Comparison of ENCODE assay signal across 8 cellular contexts in the genomic region with DNA sequence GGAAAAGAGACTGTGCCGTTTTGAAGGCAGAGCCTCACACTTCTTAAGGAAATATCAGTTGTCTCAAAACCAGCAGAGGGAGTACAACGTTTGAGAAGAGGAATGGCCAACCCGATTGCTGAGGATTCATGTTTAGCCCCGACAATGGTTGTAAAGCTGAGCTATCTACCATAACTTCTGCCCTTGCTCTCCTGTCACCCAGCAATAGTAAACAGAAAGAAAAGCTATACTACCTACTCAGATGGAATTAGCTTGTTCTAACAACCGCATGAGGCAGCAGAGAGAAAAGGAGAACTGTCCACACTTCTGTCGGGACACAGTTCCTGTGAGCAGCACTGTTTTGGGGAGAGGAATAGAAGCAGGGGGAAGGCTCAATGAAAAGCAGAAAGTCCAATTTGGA.
A peak's percentile ranks its signal among the peaks of the same experiment; 100 is the strongest.
DNase-seq lines count a peak whose midpoint lies in the region; ATAC-seq and TF ChIP-seq lines count a peak whose summit lies in the region.

No MANE protein-coding gene starts in this region.

- H3K36me3 ChIP-seq in spleen: peaks cover 0 to 91% (median 18%) of the 10 kb centered on the region in 6 donors

- H3K9me3 ChIP-seq in spleen: no peaks in the 10 kb centered on the region

- peak overlapping the region; percentile 41 to 79 (median 74) for H3K27ac ChIP-seq in spleen

- peak; percentile 67 for DNase-seq in Caki2 (ENCODE audit: low read depth)
- peak; percentile 75 for DNase-seq in astrocyte of the spinal cord (ENCODE audit: low read depth, low spot score)
- DNase-seq in iPS-NIHi7 (ENCODE audit: extremely low spot score): peak; percentile 46
- DNase-seq in spleen: no peak
- DNase-seq in DMS79 treated with DMSO at 0.1 percent for 48 hours (lab: John Stamatoyannopoulos, UW): no peak
- DNase-seq in UCSD-AML1 (lab: John Stamatoyannopoulos, UW; ENCODE audit: unreplicated experiment): no peak

- intact Hi-C loops in spleen (cut with DNase I; ENCODE audit: low total_unique reads): no loop called here

- in situ Hi-C loops in Caki2 (cut with HindIII; ENCODE audit: low pct_unique_long_range_greater_than_20kb, low sequenced_read_pairs) (no loop called here), astrocyte of the spinal cord (cut with HindIII; ENCODE audit: low sequenced_read_pairs) (no loop called here)

- WGBS in spleen, 5 donors: 8 to 17% (median 14%) methylated on average over 6 of the region's 6 CpGs

- peak; percentile 52; the same call in 1 of the 2 replicates for TF ChIP-seq CTCF in LNCAP (IDR thresholded peaks at IDR 0.05)
- peak; percentile 63 for TF ChIP-seq CTCF in astrocyte of the spinal cord (IDR thresholded peaks at IDR 0.05; ENCODE audit: low read depth, low read length)
- TF ChIP-seq CTCF in spleen (IDR thresholded peaks at IDR 0.05 in 8 of 11, conservative IDR thresholded peaks at IDR 0.05 in 3 of 11): peak in 9 of 11 experiments; percentile 18 to 51 (median 44)

- H3K4me3 ChIP-seq in astrocyte of the spinal cord (ENCODE audit: low read depth, low read length): no peak overlapping the region
- H3K4me3 ChIP-seq in spleen: peak overlapping the region in 1 of 8 donors; percentile 4

- no peak for ATAC-seq in GM18517 (IDR thresholded peaks at IDR 0.05; ENCODE audit: unreplicated experiment)

- TF ChIP-seq POLR2A in spleen (IDR thresholded peaks at IDR 0.05): no peak

- peaks cover 42 to 100% (median 78%) of the 10 kb centered on the region in 6 donors for H3K4me1 ChIP-seq in spleen

- no peaks in the 10 kb centered on the region for H3K27me3 ChIP-seq in spleen (replicated peaks in 1 of 7)

Comparison
In these comparisons a context has a peak if more than half of its experiments do, and no peak if none do; other contexts are left out.
1. DNase-seq: peak in Caki2 (single experiment), astrocyte of the spinal cord (single experiment) and iPS-NIHi7 (single experiment); none in spleen (single experiment), DMS79 treated with DMSO at 0.1 percent for 48 hours (single experiment) and UCSD-AML1 (single experiment).
2. Peak in every context shown above with its lines, with median percentiles within 50 percentile points of each other: CTCF ChIP-seq.